In the genomic region with DNA sequence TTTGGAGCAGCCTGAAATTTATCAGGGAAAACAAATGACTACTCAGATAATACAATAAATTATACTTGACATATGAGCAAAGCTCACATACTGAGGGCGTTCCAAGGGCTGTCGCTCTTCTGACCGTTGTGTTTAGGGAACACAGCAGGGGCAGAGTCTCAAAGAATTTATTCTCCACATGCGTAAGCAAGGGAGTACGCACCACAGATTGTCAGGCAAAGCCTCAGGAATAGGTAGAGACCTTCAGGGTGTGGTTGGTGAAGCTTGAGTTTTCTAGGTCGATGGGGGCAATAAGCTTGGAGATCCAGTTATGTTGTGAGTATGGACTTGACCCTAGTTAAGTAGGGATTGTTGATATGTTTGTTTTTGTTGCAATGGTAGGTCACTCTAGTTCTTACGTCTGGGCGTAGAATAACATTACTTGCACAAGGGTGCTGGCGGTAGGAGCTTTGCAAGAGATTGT, we compare ENCODE assay signal across 8 cellular contexts. TPM values are rescaled to one million over a fixed set of nuclear protein-coding genes. Genes with fewer than 3 reads are reported as not detected.
A peak's percentile ranks its signal among the peaks of the same experiment; 100 is the strongest.
DNase-seq lines count a peak whose midpoint lies in the region; ATAC-seq, FAIRE-seq and TF ChIP-seq lines count a peak whose summit lies in the region.

No MANE protein-coding gene starts in this region.

- H4K8ac ChIP-seq in IMR-90 (ENCODE audit: low read depth in 2 of 2, low read length in 2 of 2) = peak overlapping the region; percentile 32 to 44; a peak in 3 of 4 replicates

- no peak overlapping the region for H3K18ac ChIP-seq in IMR-90 (ENCODE audit: low read depth, low read length)

- peak overlapping the region; percentile 84; the same call in 1 of the 2 replicates for H3K23ac ChIP-seq in IMR-90 (ENCODE audit: low read depth, low read length)

- H2BK5ac ChIP-seq in IMR-90 (ENCODE audit: low read depth, low read length, poor library complexity, severe bottlenecking) = no peak overlapping the region

- H3K4ac ChIP-seq in IMR-90 (ENCODE audit: low read depth, low read length) = peak overlapping the region; percentile 1; the same call in 1 of the 2 replicates

- H2AFZ ChIP-seq in IMR-90 (replicated peaks; ENCODE audit: low read length, poor library complexity) (peak overlapping the region; percentile 9), keratinocyte (ENCODE audit: control insufficient read depth, low read length) (peak overlapping the region; percentile 90)

- H3K79me2 ChIP-seq in keratinocyte (ENCODE audit: control insufficient read depth, insufficient read depth, low read length) = peaks cover 30% of the 10 kb centered on the region

- H3K79me1 ChIP-seq in IMR-90 (ENCODE audit: low read depth in 1 of 2, low read length in 2 of 2) = peaks cover 16 to 43% of the 10 kb centered on the region in 2 experiments; a peak in 3 of 4 replicates

- H4K5ac ChIP-seq in IMR-90 (ENCODE audit: low read depth, low read length) = peak overlapping the region; percentile 49

- H2AK9ac ChIP-seq in IMR-90 (replicated peaks; ENCODE audit: low read depth, low read length, poor library complexity) = peak overlapping the region; percentile 59

- H3K4me1 ChIP-seq in IMR-90 (ENCODE audit: control insufficient read depth, insufficient read depth, low read length) = peaks cover 3% of the 10 kb centered on the region
- peaks cover 10% of the 10 kb centered on the region for H3K4me1 ChIP-seq in keratinocyte (ENCODE audit: control insufficient read depth, extremely low read depth, insufficient read depth, low read length)
- peaks cover 21% of the 10 kb centered on the region for H3K4me1 ChIP-seq in stomach smooth muscle (ENCODE audit: control insufficient read depth, insufficient read depth, low read length)

- no peak overlapping the region for H2BK20ac ChIP-seq in IMR-90 (ENCODE audit: low read depth, low read length)

- ATAC-seq in IMR-90 (ENCODE audit: low read depth) (peak; percentile 1; the same call in 1 of the 2 replicates), HG02678 (IDR thresholded peaks at IDR 0.05; ENCODE audit: unreplicated experiment) (no peak), HG02870 (IDR thresholded peaks at IDR 0.05; ENCODE audit: unreplicated experiment) (no peak)

- H4K20me1 ChIP-seq in IMR-90 (ENCODE audit: insufficient read depth, low read length) (peaks cover 4% of the 10 kb centered on the region; the same call in 1 of the 2 replicates), keratinocyte (ENCODE audit: control insufficient read depth, extremely low read depth, insufficient read depth, low read length) (no peaks in the 10 kb centered on the region)

- no peak overlapping the region for H2BK120ac ChIP-seq in IMR-90 (ENCODE audit: low read depth, low read length)

- H3K36me3 ChIP-seq in IMR-90 (ENCODE audit: control insufficient read depth, insufficient read depth, low read length) (no peaks in the 10 kb centered on the region), keratinocyte (ENCODE audit: control insufficient read depth in 2 of 2, extremely low read depth in 1 of 2, insufficient read depth in 2 of 2, low read length in 2 of 2) (no peaks in the 10 kb centered on the region), stomach smooth muscle (ENCODE audit: control insufficient read depth in 2 of 2, insufficient read depth in 2 of 2, low read length in 2 of 2) (no peaks in the 10 kb centered on the region)

- TF ChIP-seq CTCF in IMR-90 (conservative IDR thresholded peaks at IDR 0.05; ENCODE audit: low read depth, low read length) = no peak
- TF ChIP-seq CTCF in astrocyte of the cerebellum (IDR thresholded peaks at IDR 0.05; ENCODE audit: low read depth, low read length, missing control alignments) = no peak
- TF ChIP-seq CTCF in keratinocyte (optimal IDR thresholded peaks at IDR 0.05 in 1 of 3, IDR thresholded peaks at IDR 0.05 in 1 of 3, conservative IDR thresholded peaks at IDR 0.05 in 1 of 3; ENCODE audit: extremely low read depth in 1 of 3, insufficient read depth in 2 of 3, low read length in 3 of 3) = no peak

- no peak overlapping the region for H4K91ac ChIP-seq in IMR-90 (ENCODE audit: insufficient read depth, low read depth, low read length)

- no peak overlapping the region; the same call in 1 of the 2 replicates for H2AK5ac ChIP-seq in IMR-90 (ENCODE audit: low read depth, low read length)

- H3K4me2 ChIP-seq in IMR-90 (ENCODE audit: low read depth, low read length) (peak overlapping the region; percentile 95), keratinocyte (ENCODE audit: control insufficient read depth, extremely low read depth, insufficient read depth, low read depth, low read length) (peak overlapping the region; percentile 96)

- H3K27me3 ChIP-seq in IMR-90 (ENCODE audit: control insufficient read depth, insufficient read depth, low read length) (no peaks in the 10 kb centered on the region), keratinocyte (ENCODE audit: control insufficient read depth, extremely low read depth, insufficient read depth, low read length) (no peaks in the 10 kb centered on the region), stomach smooth muscle (ENCODE audit: control insufficient read depth in 1 of 2, insufficient read depth in 2 of 2, low read length in 2 of 2) (no peaks in the 10 kb centered on the region)

- 100% methylated on average over 3 of the region's 9 CpGs; no CpG with 5 or more reads in 1 of the 2 experiments for WGBS in IMR-90 (ENCODE audit: extremely low coverage in 2 of 2, insufficient read length in 1 of 2), 2 experiments

- TF ChIP-seq RAD21 in IMR-90 (IDR thresholded peaks at IDR 0.05; ENCODE audit: low read length) = no peak

- no peak overlapping the region for H3K27ac ChIP-seq in IMR-90 (ENCODE audit: insufficient read depth, low read length)
- H3K27ac ChIP-seq in keratinocyte (ENCODE audit: control insufficient read depth, insufficient read depth, low read length) = peak overlapping the region; percentile 81
- H3K27ac ChIP-seq in stomach smooth muscle (ENCODE audit: low read length) = peak overlapping the region; percentile 91

- H3K9me1 ChIP-seq in IMR-90 (ENCODE audit: insufficient read depth, low read length) (peaks cover 16% of the 10 kb centered on the region), keratinocyte (ENCODE audit: control insufficient read depth, extremely low read depth, insufficient read depth, low read length) (no peaks in the 10 kb centered on the region)

- in situ Hi-C loops in IMR-90 (cut with MboI; ENCODE audit: low sequenced_read_pairs) (no loop called here), astrocyte of the cerebellum (cut with HindIII; ENCODE audit: low sequenced_read_pairs) (no loop called here)

- intact Hi-C loops in IMR-90 (cut with micrococcal nuclease) = loop anchor here (5.0 kb wide), 2 partner anchors 100 to 1815 kb away; partner anchors contain the start of genes ATM and NPAT

- H2BK15ac ChIP-seq in IMR-90 (ENCODE audit: low read depth, low read length) = no peak overlapping the region

- dilution Hi-C loops in IMR-90 (cut with HindIII; ENCODE audit: low sequenced_read_pairs, unreplicated experiment) (no loop called here), keratinocyte (cut with MboI; ENCODE audit: extremely low pct_ligation_motif_present, low sequenced_read_pairs) (no loop called here)

- H3K9ac ChIP-seq in IMR-90 (ENCODE audit: low read depth, low read length) (peak overlapping the region; percentile 79), keratinocyte (ENCODE audit: control insufficient read depth, extremely low read depth, insufficient read depth, low read length) (peak overlapping the region; percentile 91), stomach smooth muscle (ENCODE audit: low read length in 2 of 2) (peak overlapping the region; percentile 77 to 84)

- BruUV-seq in IMR-90 (replicated peaks; lab: Mats Ljungman, UMichigan) = TSS peak; percentile 49

- H3K9me3 ChIP-seq in IMR-90 (ENCODE audit: control insufficient read depth, insufficient read depth, low read length) (no peaks in the 10 kb centered on the region), keratinocyte (ENCODE audit: control insufficient read depth, low read depth, low read length) (no peaks in the 10 kb centered on the region), stomach smooth muscle (ENCODE audit: control insufficient read depth in 2 of 2, low read length in 2 of 2) (no peaks in the 10 kb centered on the region)

- no peak for TF ChIP-seq POLR2A in IMR-90 (IDR thresholded peaks at IDR 0.05; ENCODE audit: low read depth, low read length)

- peak; percentile 48 for DNase-seq in COR-L47 (lab: John Stamatoyannopoulos, UW)
- no peak for DNase-seq in IMR-90
- DNase-seq in astrocyte of the cerebellum (ENCODE audit: low read depth) = no peak
- no peak for DNase-seq in keratinocyte (ENCODE audit: low read depth, low spot score)
- no peak for DNase-seq in middle frontal gyrus (ENCODE audit: extremely low spot score, low spot score)

- FAIRE-seq in keratinocyte (lab: Jason Lieb, UNC) = peak; percentile 32

- H3K14ac ChIP-seq in IMR-90 (replicated peaks; ENCODE audit: low read depth, low read length) = peak overlapping the region; percentile 34; the same call in 1 of the 2 replicates

- POLR2A ChIA-PET in IMR-90 (lab: Charles Lee; ENCODE audit: unreplicated experiment) = no interaction called here

- 0 out of 2 replicates have a peak overlapping the region, but pooled peaks have one; percentile 20 for H3K56ac ChIP-seq in IMR-90 (ENCODE audit: extremely low read depth, insufficient read depth, low read length)

- CTCF ChIA-PET in IMR-90 (lab: Yijun Ruan, JAX) = interaction anchor here (0.5 to 0.7 kb wide), 2 partner anchors 361 to 1880 kb away, joined by 3 read pairs; no protein-coding TSS in a partner anchor

- peak overlapping the region; percentile 86 for H3K4me3 ChIP-seq in IMR-90 (ENCODE audit: insufficient read depth, low read depth, low read length)
- H3K4me3 ChIP-seq in astrocyte of the cerebellum (ENCODE audit: low read depth, low read length) = peak overlapping the region; percentile 62
- H3K4me3 ChIP-seq in keratinocyte (ENCODE audit: control insufficient read depth in 2 of 3, extremely low read depth in 1 of 3, insufficient read depth in 2 of 3, low read depth in 1 of 3, low read length in 3 of 3) = peak overlapping the region; percentile 84 to 90 (median 85)
- peak overlapping the region; percentile 79 to 88 for H3K4me3 ChIP-seq in stomach smooth muscle (ENCODE audit: low read length in 2 of 2)

TF ChIP-seq in IMR-90, 13 proteins besides CTCF, POLR2A, EP300 and RAD21 (continues in another document):
- TF ChIP-seq BHLHE40 (IDR thresholded peaks at IDR 0.05; ENCODE audit: low read depth, low read length) (no peak), RFX5 (IDR thresholded peaks at IDR 0.05; ENCODE audit: low read depth, low read length) (no peak)

RNA-seq across cellular contexts. Expression of gene ACAT1, which starts 0.8 kb away (rescaled TPM):
- total RNA-seq in IMR-90 (2012; rRNA removed) = 57.7 and 87.2 TPM in 2 replicates
- polyA plus RNA-seq in IMR-90 (2012; rRNA removed) (54.1 and 59.9 TPM in 2 replicates), keratinocyte (60.0 to 106 TPM (median 61.5 TPM) in 3 replicates)
- 85.8 and 93.9 TPM in 2 replicates for polyA plus RNA-seq in IMR-90 (2012; cell fraction: cytosol; rRNA removed)
- 22.5 and 32.7 TPM in 2 replicates for polyA plus RNA-seq in IMR-90 (2012; cell fraction: nucleus; rRNA removed; ENCODE audit: low replicate concordance)
- polyA plus RNA-seq in keratinocyte (2011; ENCODE audit: low read depth) = 30.7 TPM
- polyA plus RNA-seq in keratinocyte (2011; cell fraction: cytosol; rRNA removed) = 40.9 and 69.1 TPM in 2 replicates
- polyA plus RNA-seq in keratinocyte (2011; cell fraction: nucleus; rRNA removed) = 40.5 and 48.8 TPM in 2 replicates
- polyA plus RNA-seq in keratinocyte (2012; ENCODE audit: low replicate concordance) = 21.4 and 48.1 TPM in 2 replicates
- 6.9 to 55.0 TPM (median 28.5 TPM) in 3 replicates for polyA minus RNA-seq in keratinocyte
- polyA minus RNA-seq in keratinocyte (2011; cell fraction: cytosol; rRNA and poly(A)+ RNA removed) = 39.7 TPM
- 19.5 and 63.5 TPM in 2 replicates for polyA minus RNA-seq in keratinocyte (2011; cell fraction: nucleus; rRNA and poly(A)+ RNA removed)
